ENCODE assay signal across 8 cellular contexts in the genomic region with DNA sequence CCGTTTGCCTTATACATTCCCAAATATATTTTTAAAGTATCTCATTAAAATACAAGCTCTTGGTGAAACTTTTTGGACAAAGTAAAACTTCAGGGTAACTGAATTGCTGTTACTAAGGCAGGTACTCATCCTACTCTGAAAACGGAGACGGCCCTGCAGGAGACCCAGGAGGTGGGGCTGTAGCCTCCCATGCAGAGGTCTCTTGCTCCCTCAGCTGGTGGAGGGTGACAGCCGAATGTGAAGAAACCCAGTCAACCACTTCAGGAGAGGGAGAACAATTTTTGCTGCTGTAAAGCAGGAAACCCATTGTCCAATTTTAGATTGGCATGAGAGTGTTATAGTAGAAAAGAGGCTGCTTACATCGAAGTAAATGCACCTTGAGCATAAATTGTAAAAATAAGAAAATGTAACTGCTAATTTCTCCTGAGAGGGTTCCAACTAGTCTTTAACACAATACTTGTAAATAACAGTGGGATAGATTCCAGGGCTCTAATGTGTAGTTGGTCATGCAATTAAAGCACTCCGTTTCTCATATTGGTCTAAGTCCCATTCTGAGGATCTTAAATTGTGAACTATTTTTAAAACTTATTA. TPM values are rescaled to one million over a fixed set of nuclear protein-coding genes. Genes with fewer than 3 reads are reported as not detected.
DNase-seq lines count a peak whose midpoint lies in the region; ATAC-seq, FAIRE-seq and TF ChIP-seq lines count a peak whose summit lies in the region.
"Not testable (repeated sequence)": the region's sequence is repeated elsewhere in the genome, so short reads cannot be mapped to it uniquely, and the experiment has no call there.

No MANE protein-coding gene starts in this region.

- H3K36me3 ChIP-seq in stomach, result not testable (repeated sequence)

- H3K27me3 ChIP-seq in stomach, result peaks cover 0 to 57% (median 6%) of the 10 kb centered on the region in 3 donors

- peak; percentile 83 for ATAC-seq in esophagus mucosa
- ATAC-seq in naive thymus-derived CD8-positive, alpha-beta T cell, result peak; percentile 98

- WGBS in stomach, 5 donors, result 0 to 6% (median 4%) methylated on average over 5 of the region's 6 CpGs

- TF ChIP-seq EP300 in stomach (IDR thresholded peaks at IDR 0.05), result not testable (repeated sequence)

- H3K4me1 Mint-ChIP-seq in naive thymus-derived CD8-positive, alpha-beta T cell, result peaks cover 3 to 14% (median 13%) of the 10 kb centered on the region in 4 donors

- not testable (repeated sequence) for H3K9me3 Mint-ChIP-seq in naive thymus-derived CD8-positive, alpha-beta T cell

- peak; percentile 76 for FAIRE-seq in G401.6 (lab: Jason Lieb, UNC)
- peak; percentile 95 for FAIRE-seq in H54 (lab: Jason Lieb, UNC)

- peak overlapping the region in 1 of 10 donors; percentile 38 for H3K4me3 Mint-ChIP-seq in naive thymus-derived CD8-positive, alpha-beta T cell

- not testable (repeated sequence) for H3K27ac ChIP-seq in stomach

- H3K36me3 Mint-ChIP-seq in naive thymus-derived CD8-positive, alpha-beta T cell, result not testable (repeated sequence)

- not testable (repeated sequence) for DNase-seq in H54 (ENCODE audit: insufficient read length, low spot score)
- DNase-seq in M059J (ENCODE audit: low read depth) (peak; percentile 52), RPMI7951 (ENCODE audit: low read depth) (peak; percentile 35), activated T-cell treated with anti-CD3 and anti-CD28 coated beads for 48 hours (ENCODE audit: low read depth) (peak; percentile 33), stomach (peak; percentile 58)
- DNase-seq in naive thymus-derived CD8-positive, alpha-beta T cell, result peak; percentile 15 to 73 (median 49)

- H3K27ac Mint-ChIP-seq in naive thymus-derived CD8-positive, alpha-beta T cell, result not testable (repeated sequence)

- peak in 4 of 7 experiments; percentile 10 to 48 (median 20) for TF ChIP-seq CTCF in stomach (IDR thresholded peaks at IDR 0.05)

- not testable (repeated sequence) for H3K9me3 ChIP-seq in stomach

- H3K4me1 ChIP-seq in stomach, result peaks cover 0 to 15% (median 0%) of the 10 kb centered on the region in 4 donors

- not testable (repeated sequence) for TF ChIP-seq POLR2A in H54 (IDR thresholded peaks at IDR 0.05; ENCODE audit: low read depth, low read length); stomach (IDR thresholded peaks at IDR 0.05)

- not testable (repeated sequence) for H3K4me3 ChIP-seq in stomach

- POLR2A ChIA-PET in naive thymus-derived CD8-positive, alpha-beta T cell (lab: Charles Lee), result not testable (repeated sequence)

- intact Hi-C loops in stomach (cut with DNase I; ENCODE audit: low total_unique reads), result not testable (repeated sequence)

- H3K27me3 Mint-ChIP-seq in naive thymus-derived CD8-positive, alpha-beta T cell, result peaks cover 13 to 39% (median 28%) of the 10 kb centered on the region in 5 donors

RNA-seq across cellular contexts. Expression of gene BDP1, which starts 8.1 kb away (rescaled TPM):
- 7.3 and 10.4 TPM in 2 replicates for total RNA-seq in M059J (2014; rRNA removed; shearing (Covaris generic))
- 13.4 and 14.4 TPM in 2 replicates for total RNA-seq in RPMI7951 (2014; rRNA removed; shearing (Covaris generic))
- total RNA-seq in esophagus mucosa (14.1 TPM), stomach (10 to 100 TPM; 25.1 to 90.7 (median 50.5) TPM)
- total RNA-seq in naive thymus-derived CD8-positive, alpha-beta T cell, result 10 to 100 TPM; 42.8 to 50.4 TPM
- polyA plus RNA-seq in naive thymus-derived CD8-positive, alpha-beta T cell, result 10 to 100 TPM in 1 of 3 donors, 1 to 10 TPM in 2; 5.0 to 13.5 (median 5.2) TPM
- 1 to 10 TPM; 6.4 to 7.2 (median 6.7) TPM for polyA plus RNA-seq in stomach
